ENCODE assay signal across 9 cellular contexts in genomic region chr3:107432646-107433045, GRCh38. TPM values are rescaled to one million over a fixed set of nuclear protein-coding genes. Genes with fewer than 3 reads are reported as not detected.
DNase-seq lines count a peak whose midpoint lies in the region; TF ChIP-seq lines count a peak whose summit lies in the region.
"Had no signal": no experiment of that assay in that cellular context is flagged by ENCODE, and none has a peak within 500 bp of the region (broad histone marks: within the 10 kb centered on the region; RNA-seq: fewer than 3 reads in every experiment).

No MANE protein-coding gene starts in this region.

- no peak for TF ChIP-seq POLR2A in spleen (IDR thresholded peaks at IDR 0.05)

- no peak for DNase-seq in CD8-positive, alpha-beta memory T cell
- no peak for DNase-seq in dorsolateral prefrontal cortex
- DNase-seq in activated effector memory CD4-positive, alpha-beta T cell treated with anti-CD3 and anti-CD28 coated beads, Interleukin-2, amount 50 U/mL, for 16 hours = no peak
- DNase-seq in NK-92 treated with Interleukin-12 subunit alpha and Interleukin-12 subunit beta, amount 100 ng/mL, for 24 hours (lab: John Stamatoyannopoulos, UW) = no peak
- DNase-seq in MV-4-11 (lab: John Stamatoyannopoulos, UW) = no peak
- no peak for DNase-seq in spleen
- DNase-seq: amniotic stem cell had no signal

- no peak overlapping the region for H3K9ac ChIP-seq in Loucy (ENCODE audit: low read depth, low read length, poor library complexity, severe bottlenecking)

- peaks cover 7 to 8% of the 10 kb centered on the region in 2 donors for H3K27me3 Mint-ChIP-seq in CD8-positive, alpha-beta memory T cell
- H3K27me3 Mint-ChIP-seq in nephron (ENCODE audit: low read depth) = peaks cover 3% of the 10 kb centered on the region

- H3K79me2 ChIP-seq in Loucy (ENCODE audit: insufficient read depth, low read length) = no peaks in the 10 kb centered on the region

- H3K27ac Mint-ChIP-seq in CD8-positive, alpha-beta memory T cell = peak overlapping the region in 2 of 8 donors; percentile 57 to 68
- peak overlapping the region; percentile 97 to 100 (median 97) for H3K27ac Mint-ChIP-seq in nephron

- intact Hi-C loops in dorsolateral prefrontal cortex (cut with DNase I) (loop anchor here (5.0 to 10.0 kb wide), 3 partner anchors 150 to 232 kb away; no protein-coding TSS in a partner anchor), spleen (cut with DNase I; ENCODE audit: low total_unique reads) (loop anchor here (5.0 kb wide), 1 partner anchor 95 kb away; no protein-coding TSS in a partner anchor)

- H3K27ac ChIP-seq in CD8-positive, alpha-beta memory T cell (ENCODE audit: low read depth, low read length) = no peak overlapping the region
- H3K27ac ChIP-seq in dorsolateral prefrontal cortex (peak overlapping the region in 33 of 59 donors; percentile 90 to 100 (median 99)), spleen (peak overlapping the region in 3 of 8 donors; percentile 93 to 95 (median 93))

- peaks cover 0 to 4% (median 3%) of the 10 kb centered on the region in 3 donors for H3K36me3 Mint-ChIP-seq in CD8-positive, alpha-beta memory T cell
- H3K36me3 Mint-ChIP-seq in nephron (ENCODE audit: low read depth) = no peaks in the 10 kb centered on the region

- TF ChIP-seq CTCF in Loucy (conservative IDR thresholded peaks at IDR 0.05; ENCODE audit: low read length) (no peak), dorsolateral prefrontal cortex (IDR thresholded peaks at IDR 0.05 in 54 of 56, conservative IDR thresholded peaks at IDR 0.05 in 2 of 56; ENCODE audit: low read depth in 1 of 56, partially characterized antibody in 56 of 56) (no peak), nephron (IDR thresholded peaks at IDR 0.05; ENCODE audit: unreplicated experiment in 3 of 3) (no peak), spleen (IDR thresholded peaks at IDR 0.05 in 8 of 11, conservative IDR thresholded peaks at IDR 0.05 in 3 of 11) (no peak)

- no peaks in the 10 kb centered on the region for H3K36me3 ChIP-seq in CD8-positive, alpha-beta memory T cell (ENCODE audit: insufficient read depth, low read length)
- H3K36me3 ChIP-seq in Loucy (ENCODE audit: insufficient read depth, low read length) (no peaks in the 10 kb centered on the region), spleen (no peaks in the 10 kb centered on the region)

- H3K4me3 ChIP-seq in CD8-positive, alpha-beta memory T cell (ENCODE audit: low read length) = no peak overlapping the region
- H3K4me3 ChIP-seq in Loucy (ENCODE audit: low read length, poor library complexity, severe bottlenecking) (no peak overlapping the region), dorsolateral prefrontal cortex (peak overlapping the region in 45 of 59 donors; percentile 57 to 93 (median 83)), spleen (peak overlapping the region in 4 of 8 donors; percentile 71 to 90 (median 72))

- H3K9me2 ChIP-seq in Loucy (replicated peaks; ENCODE audit: low read depth, low read length) = no peaks in the 10 kb centered on the region

- H3K4me2 ChIP-seq in Loucy (ENCODE audit: low read depth, low read length, poor library complexity, severe bottlenecking) = peak overlapping the region; percentile 70

- H3F3A ChIP-seq in Loucy (ENCODE audit: low read depth) = no peaks in the 10 kb centered on the region

- no peaks in the 10 kb centered on the region for H3K9me3 ChIP-seq in CD8-positive, alpha-beta memory T cell (ENCODE audit: low read length)
- H3K9me3 ChIP-seq in Loucy (ENCODE audit: insufficient read depth, low read depth, low read length) (no peaks in the 10 kb centered on the region), spleen (no peaks in the 10 kb centered on the region)

- CTCF ChIA-PET in CD8-positive, alpha-beta memory T cell (lab: Charles Lee) = interaction anchor here (4.2 kb wide), 1 partner anchor 12 kb away, joined by 35 read pairs; no protein-coding TSS in a partner anchor

- no peaks in the 10 kb centered on the region for H3K9me3 Mint-ChIP-seq in CD8-positive, alpha-beta memory T cell
- H3K9me3 Mint-ChIP-seq in nephron = no peaks in the 10 kb centered on the region

- no peaks in the 10 kb centered on the region for H4K20me1 ChIP-seq in Loucy (ENCODE audit: insufficient read depth, low read length, poor library complexity, severe bottlenecking)

- WGBS in spleen, 5 donors = 67 to 78% (median 75%) methylated on average over 8 of the region's 8 CpGs

- H3K4me1 Mint-ChIP-seq in CD8-positive, alpha-beta memory T cell = peaks cover 20 to 26% (median 22%) of the 10 kb centered on the region in 3 donors
- peaks cover 43% of the 10 kb centered on the region for H3K4me1 Mint-ChIP-seq in nephron

- H3K27me3 ChIP-seq in CD8-positive, alpha-beta memory T cell (ENCODE audit: insufficient read depth, low read length, poor library complexity, severe bottlenecking) = no peaks in the 10 kb centered on the region
- no peaks in the 10 kb centered on the region for H3K27me3 ChIP-seq in Loucy (ENCODE audit: insufficient read depth, low read length, poor library complexity, severe bottlenecking)
- H3K27me3 ChIP-seq in dorsolateral prefrontal cortex = no peaks in the 10 kb centered on the region
- H3K27me3 ChIP-seq in spleen (replicated peaks in 1 of 7) = peaks cover 0 to 17% (median 0%) of the 10 kb centered on the region in 7 donors

- peaks cover 15% of the 10 kb centered on the region for H3K4me1 ChIP-seq in CD8-positive, alpha-beta memory T cell (ENCODE audit: insufficient read depth, low read length)
- H3K4me1 ChIP-seq in Loucy (ENCODE audit: insufficient read depth, low read length, poor library complexity, severe bottlenecking) = peaks cover 9% of the 10 kb centered on the region
- peaks cover 14 to 47% (median 32%) of the 10 kb centered on the region in 6 donors for H3K4me1 ChIP-seq in spleen

- POLR2A ChIA-PET in CD8-positive, alpha-beta memory T cell (lab: Charles Lee) = no interaction called here

- H2AFZ ChIP-seq in Loucy (ENCODE audit: low read length) = no peak overlapping the region

- peak overlapping the region; percentile 36 to 95 (median 91) for H3K4me3 Mint-ChIP-seq in CD8-positive, alpha-beta memory T cell
- H3K4me3 Mint-ChIP-seq in nephron = peak overlapping the region; percentile 93 to 99 (median 97)

RNA-seq across cellular contexts. Expression of gene CCDC54, which starts 55.4 kb away (rescaled TPM):
- total RNA-seq in CD8-positive, alpha-beta memory T cell = not detected
- 0.14 TPM for polyA plus RNA-seq in CD8-positive, alpha-beta memory T cell
- total RNA-seq in dorsolateral prefrontal cortex = 1 to 10 TPM in 11 of 120 experiments, under 1 TPM in 54, not detected in 55; 0.26 to 2.7 (median 0.68) TPM
- not detected for total RNA-seq in spleen
- not detected for polyA plus RNA-seq in spleen

Comparison
In these comparisons a context has a peak if more than half of its experiments do, and no peak if none do; other contexts are left out.
1. H3K4me3 ChIP-seq: peak in dorsolateral prefrontal cortex (45 of 59); none in CD8-positive, alpha-beta memory T cell (single experiment) and Loucy (single experiment).